In genomic region chr17:80359422-80360110, GRCh38 we compare ENCODE assay signal across 25 cellular contexts. TPM values are rescaled to one million over a fixed set of nuclear protein-coding genes. Genes with fewer than 3 reads are reported as not detected.
DNase-seq lines count a peak whose midpoint lies in the region; ATAC-seq and TF ChIP-seq lines count a peak whose summit lies in the region.
"Had no signal": no experiment of that assay in that cellular context is flagged by ENCODE, and none has a peak within 500 bp of the region (broad histone marks: within the 10 kb centered on the region; RNA-seq: fewer than 3 reads in every experiment).

No MANE protein-coding gene starts in this region.

- no peaks in the 10 kb centered on the region for H3K27me3 Mint-ChIP-seq in stimulated activated naive CD8-positive, alpha-beta T cell treated with anti-CD3 and anti-CD28 coated beads, Interleukin-15, amount 100 ng/mL, for 72 hours
- H3K27me3 Mint-ChIP-seq in central memory CD8-positive, alpha-beta T cell = no peaks in the 10 kb centered on the region
- H3K27me3 Mint-ChIP-seq: activated B cell treated with CpG ODN at 0.5 μM for 24 hours; progenitor cell of endocrine pancreas; stimulated activated naive B cell treated with anti-CD40 and anti-IgM and Interleukin-4, amounts not matched to agents 10 μg/mL and 1 μg/mL and 100 μg/mL, for 72 hours had no signal

- H3K9me3 Mint-ChIP-seq in stimulated activated naive CD8-positive, alpha-beta T cell treated with anti-CD3 and anti-CD28 coated beads, Interleukin-15, amount 100 ng/mL, for 72 hours = peaks cover 0 to 10% of the 10 kb centered on the region in 2 donors
- H3K9me3 Mint-ChIP-seq in central memory CD8-positive, alpha-beta T cell = no peaks in the 10 kb centered on the region
- H3K9me3 Mint-ChIP-seq: activated B cell treated with CpG ODN at 0.5 μM for 24 hours, natural killer cell had no signal

- H3K4me3 Mint-ChIP-seq in stimulated activated naive CD8-positive, alpha-beta T cell treated with anti-CD3 and anti-CD28 coated beads, Interleukin-15, amount 100 ng/mL, for 72 hours = no peak overlapping the region
- H3K4me3 Mint-ChIP-seq in central memory CD8-positive, alpha-beta T cell = no peak overlapping the region
- H3K4me3 Mint-ChIP-seq: activated B cell treated with CpG ODN at 0.5 μM for 24 hours; natural killer cell; stimulated activated naive B cell treated with anti-CD40 and anti-IgM and Interleukin-4, amounts not matched to agents 10 μg/mL and 1 μg/mL and 100 μg/mL, for 72 hours had no signal

- H3K4me1 ChIP-seq in neutrophil (ENCODE audit: control insufficient read depth in 1 of 2, insufficient read depth in 1 of 2, low read depth in 1 of 2, low read length in 1 of 2) (no peaks in the 10 kb centered on the region), left lung (no peaks in the 10 kb centered on the region)
- H3K4me1 ChIP-seq: adrenal gland had no signal

- ATAC-seq in stimulated activated naive CD8-positive, alpha-beta T cell treated with anti-CD3 and anti-CD28 coated beads, Interleukin-15, amount 100 ng/mL, for 72 hours = no peak
- ATAC-seq in stimulated activated naive CD8-positive, alpha-beta T cell treated with anti-CD3 and anti-CD28 coated beads, Interleukin-15, Interleukin-2, amounts not matched to agents 100 U/mL and 50 U/mL, for 24 hours = no peak
- ATAC-seq in central memory CD8-positive, alpha-beta T cell (replicated peaks; ENCODE audit: extremely low read depth, poor library complexity, severe bottlenecking) = no peak
- ATAC-seq in left lung (no peak), HG02938 (IDR thresholded peaks at IDR 0.05; ENCODE audit: unreplicated experiment) (no peak)
- ATAC-seq: heart right ventricle; left colon; SK-N-SH treated with all-trans-retinoic acid at 6 μM for 48 hours; stimulated activated naive B cell treated with anti-CD40 and anti-IgM and Interleukin-4, amounts not matched to agents 10 μg/mL and 1 μg/mL and 100 μg/mL, for 72 hours had no signal

- H3K27me3 ChIP-seq in neutrophil = no peaks in the 10 kb centered on the region
- H3K27me3 ChIP-seq in left lung = no peaks in the 10 kb centered on the region
- H3K27me3 ChIP-seq: adrenal gland, heart right ventricle had no signal

- intact Hi-C loops in left lung (cut with DNase I) = no loop called here

- peaks cover 97% of the 10 kb centered on the region for H3K36me3 ChIP-seq in neutrophil
- peaks cover 3 to 97% of the 10 kb centered on the region in 2 donors for H3K36me3 ChIP-seq in left lung

- DNase-seq in stimulated activated naive CD8-positive, alpha-beta T cell treated with anti-CD3 and anti-CD28 coated beads, Interleukin-15, amount 100 ng/mL, for 72 hours = no peak
- no peak for DNase-seq in stimulated activated naive CD8-positive, alpha-beta T cell treated with anti-CD3 and anti-CD28 coated beads, Interleukin-15, Interleukin-2, amounts not matched to agents 100 U/mL and 50 U/mL, for 24 hours
- DNase-seq in central memory CD8-positive, alpha-beta T cell (ENCODE audit: low spot score in 2 of 2) = no peak
- no peak for DNase-seq in left lung
- no peak for DNase-seq in activated CD8-positive, alpha-beta memory T cell treated with anti-CD3 and anti-CD28 coated beads, Interleukin-2, amount 50 U/mL, for 48 hours
- DNase-seq: activated B cell treated with CpG ODN at 0.5 μM for 24 hours; DMS53; H7; heart right ventricle; KBM-7; left colon; midbrain; natural killer cell; NCI-H187; NCI-H526 treated with DMSO at 0.1 percent for 48 hours; stimulated activated CD4-positive, alpha-beta T cell treated with anti-CD3 and anti-CD28 coated beads, Interleukin-2, amount 100 ng/mL, for 24 hours; stimulated activated naive B cell treated with anti-CD40 and anti-IgM and Interleukin-4, amounts not matched to agents 10 μg/mL and 1 μg/mL and 100 μg/mL, for 72 hours; T1000 had no signal

- H3K4me3 ChIP-seq in neutrophil (ENCODE audit: low read depth in 1 of 2, low read length in 1 of 2) = no peak overlapping the region
- no peak overlapping the region for H3K4me3 ChIP-seq in left lung
- H3K4me3 ChIP-seq: adrenal gland, coronary artery, heart right ventricle had no signal

- TF ChIP-seq CTCF in neutrophil (IDR thresholded peaks at IDR 0.05) (no peak), left lung (IDR thresholded peaks at IDR 0.05) (no peak)

- H3K4me1 Mint-ChIP-seq in stimulated activated naive CD8-positive, alpha-beta T cell treated with anti-CD3 and anti-CD28 coated beads, Interleukin-15, amount 100 ng/mL, for 72 hours = no peaks in the 10 kb centered on the region
- H3K4me1 Mint-ChIP-seq in central memory CD8-positive, alpha-beta T cell = no peaks in the 10 kb centered on the region
- H3K4me1 Mint-ChIP-seq: activated B cell treated with CpG ODN at 0.5 μM for 24 hours; natural killer cell; stimulated activated naive B cell treated with anti-CD40 and anti-IgM and Interleukin-4, amounts not matched to agents 10 μg/mL and 1 μg/mL and 100 μg/mL, for 72 hours had no signal

- H3K27ac Mint-ChIP-seq in stimulated activated naive CD8-positive, alpha-beta T cell treated with anti-CD3 and anti-CD28 coated beads, Interleukin-15, amount 100 ng/mL, for 72 hours = peak overlapping the region; percentile 82 to 87
- H3K27ac Mint-ChIP-seq in central memory CD8-positive, alpha-beta T cell (ENCODE audit: low read depth) = peak overlapping the region; percentile 83
- H3K27ac Mint-ChIP-seq: activated B cell treated with CpG ODN at 0.5 μM for 24 hours; progenitor cell of endocrine pancreas; stimulated activated naive B cell treated with anti-CD40 and anti-IgM and Interleukin-4, amounts not matched to agents 10 μg/mL and 1 μg/mL and 100 μg/mL, for 72 hours had no signal

- H3K27ac ChIP-seq in neutrophil (peak overlapping the region; percentile 25), left lung (no peak overlapping the region)
- H3K27ac ChIP-seq: coronary artery, heart right ventricle, RWPE1 had no signal

- H3K36me3 Mint-ChIP-seq in central memory CD8-positive, alpha-beta T cell (ENCODE audit: insufficient read depth) = peaks cover 81% of the 10 kb centered on the region

- no peaks in the 10 kb centered on the region for H3K9me3 ChIP-seq in neutrophil
- H3K9me3 ChIP-seq in left lung = no peaks in the 10 kb centered on the region
- H3K9me3 ChIP-seq: adrenal gland, heart right ventricle had no signal

RNA-seq across cellular contexts. Expression of gene ENDOV, which starts 55.4 kb away (rescaled TPM):
- total RNA-seq in left lung = 10 to 100 TPM; 18.8 to 24.9 TPM
